ENCODE assay signal across 14 cellular contexts in the genomic region with DNA sequence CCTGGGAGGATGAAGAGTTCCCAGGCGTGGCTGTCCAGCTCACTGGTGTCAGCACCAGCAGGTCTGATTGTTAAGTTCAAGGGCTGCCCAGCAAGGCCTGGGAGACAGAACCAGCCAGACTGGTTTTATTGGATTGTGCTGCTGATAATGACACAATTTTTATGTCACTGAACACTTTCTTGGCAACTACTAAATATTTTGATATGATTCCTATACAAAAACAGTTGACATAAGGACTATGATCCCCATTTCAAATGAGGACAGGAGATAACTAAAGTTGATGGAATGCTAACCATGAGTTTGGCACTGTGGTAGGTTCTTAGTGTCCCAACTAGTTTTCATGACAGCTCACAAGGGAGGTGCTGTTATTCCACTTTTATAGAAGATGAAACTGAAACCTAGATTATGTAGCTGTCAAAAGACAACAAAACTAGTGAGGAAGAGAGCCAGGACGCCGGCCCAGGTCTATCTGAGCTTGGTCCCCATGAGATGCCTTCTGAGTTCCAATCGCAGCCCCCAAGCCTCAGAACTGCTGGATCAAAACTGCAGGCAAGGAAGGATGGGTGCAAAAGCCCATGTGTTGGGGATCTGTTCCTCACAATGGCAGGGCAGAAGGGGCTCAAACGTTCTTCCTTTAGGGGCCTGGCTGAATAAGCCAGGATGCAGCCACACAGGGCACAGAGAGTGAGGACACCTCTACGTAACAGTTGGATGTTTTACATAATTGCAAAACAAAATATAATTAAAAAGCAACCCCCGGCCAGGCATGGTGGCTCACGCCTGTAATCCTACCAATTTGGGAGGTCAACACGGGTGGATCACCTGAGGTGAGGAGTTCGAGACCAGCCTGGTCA. TPM values are rescaled to one million over a fixed set of nuclear protein-coding genes. Genes with fewer than 3 reads are reported as not detected.
DNase-seq lines count a peak whose midpoint lies in the region; ATAC-seq, FAIRE-seq and TF ChIP-seq lines count a peak whose summit lies in the region.
"Had no signal": no experiment of that assay in that cellular context is flagged by ENCODE, and none has a peak within 500 bp of the region (broad histone marks: within the 10 kb centered on the region; RNA-seq: fewer than 3 reads in every experiment).

No MANE protein-coding gene starts in this region.

- peak; percentile 51 for DNase-seq in DMS153 treated with DMSO at 0.1 percent for 48 hours (lab: John Stamatoyannopoulos, UW; ENCODE audit: unreplicated experiment)
- peak; percentile 31 for DNase-seq in NCI-H748 treated with DMSO at 0.1 percent for 48 hours (lab: John Stamatoyannopoulos, UW)
- no peak for DNase-seq in Right ventricle myocardium superior
- DNase-seq in pancreas = peak in 5 of 6 donors; percentile 77 to 87 (median 83)
- no peak for DNase-seq in GOT3 (lab: John Stamatoyannopoulos, UW)
- DNase-seq in dermis blood vessel endothelial cell = no peak
- no peak for DNase-seq in NCI-H1930 (lab: John Stamatoyannopoulos, UW)
- no peak for DNase-seq in iPS-NIHi7 (ENCODE audit: extremely low spot score)
- DNase-seq: GM23248, midbrain had no signal

- H3K9me3 ChIP-seq in pancreas = no peaks in the 10 kb centered on the region
- H3K9me3 ChIP-seq: vagina had no signal

- peak overlapping the region; percentile 63 to 80 (median 76) for H3K27ac ChIP-seq in pancreas
- H3K27ac ChIP-seq: GM23248, vagina had no signal

- peak; percentile 68 for FAIRE-seq in pancreas (lab: Jason Lieb, UNC)

- H3K27me3 ChIP-seq in pancreas = no peaks in the 10 kb centered on the region
- H3K27me3 ChIP-seq: vagina had no signal

- no peaks in the 10 kb centered on the region for H3K36me3 ChIP-seq in pancreas
- H3K36me3 ChIP-seq: vagina had no signal

- TF ChIP-seq CTCF in pancreas (IDR thresholded peaks at IDR 0.05) = no peak

- ATAC-seq in Right ventricle myocardium superior (ENCODE audit: poor library complexity) (peak; percentile 76), pancreas (peak; percentile 88 to 91 (median 89))

- H3K4me1 ChIP-seq in pancreas = peaks cover 53 to 59% (median 53%) of the 10 kb centered on the region in 3 donors

- H3K4me3 ChIP-seq in pancreas = no peak overlapping the region
- H3K4me3 ChIP-seq: GM23248, vagina had no signal

- 50 to 52% methylated on average over 10 of the region's 10 CpGs for WGBS in pancreas, 2 donors

- intact Hi-C loops in Right ventricle myocardium superior (cut with DNase I) (no loop called here), pancreas (cut with DNase I) (no loop called here)

RNA-seq across cellular contexts. Expression of a gene that starts 52.8 kb away (rescaled TPM):
- total RNA-seq in Right ventricle myocardium superior = 76.5 TPM
- total RNA-seq in pancreas = 10 to 100 TPM; 15.0 to 32.0 (median 18.0) TPM
- 10 to 100 TPM in 1 of 2 donors, 1 to 10 TPM in 1; 7.4 to 12.6 TPM for polyA plus RNA-seq in pancreas
- total RNA-seq in dermis blood vessel endothelial cell = under 0.01 TPM in 1 of 2 replicates, not detected in the other
- total RNA-seq: activated CD8-positive, alpha-beta memory T cell treated with anti-CD3 and anti-CD28 coated beads for 36 hours; G401; GM23248; T-helper 1 cell treated with Interleukin-12 subunit alpha and Interleukin-12 subunit beta and Interleukin-4 antibody, amounts not matched to agents 30 ng/mL and 1 ng/mL, for 36 hours had no signal
- polyA plus RNA-seq: GM23248 had no signal

Comparison
In these comparisons a context has a peak if more than half of its experiments do, and no peak if none do; other contexts are left out.
1. DNase-seq: peak in DMS153 treated with DMSO at 0.1 percent for 48 hours (single experiment), NCI-H748 treated with DMSO at 0.1 percent for 48 hours (single experiment) and pancreas (5 of 6); none in Right ventricle myocardium superior (single experiment), GOT3 (single experiment), dermis blood vessel endothelial cell (single experiment), NCI-H1930 (0 of 2) and iPS-NIHi7 (single experiment).
2. RNA of a gene that starts 52.8 kb away (total RNA-seq): 76.5 TPM in Right ventricle myocardium superior (single experiment) and 15.0 to 32.0 TPM in pancreas; under 0.01 TPM in dermis blood vessel endothelial cell; every median in the first group is over 10 times any median in the second.